In genomic region chr2:241598487-241598886, GRCh38 we compare ENCODE assay signal across 2 cellular contexts.
TF ChIP-seq lines count a peak whose summit lies in the region.

No MANE protein-coding gene starts in this region.

TF ChIP-seq in GM12878, 131 proteins besides CTCF, POLR2A, EP300 and RAD21:
- TF ChIP-seq TCF3 (IDR thresholded peaks at IDR 0.05; ENCODE audit: borderline replicate concordance, insufficient read depth, low read depth, low read length), result no peak
- no peak for TF ChIP-seq NKRF (conservative IDR thresholded peaks at IDR 0.05)
- no peak for TF ChIP-seq FOS (IDR thresholded peaks at IDR 0.05; ENCODE audit: borderline replicate concordance, extremely low read depth, insufficient read length)
- no peak for TF ChIP-seq PBX3 (IDR thresholded peaks at IDR 0.05; ENCODE audit: insufficient replicate concordance, low read depth, low read length)
- TF ChIP-seq ZBED1 (IDR thresholded peaks at IDR 0.05; ENCODE audit: borderline replicate concordance), result no peak
- no peak for TF ChIP-seq SIX5 (IDR thresholded peaks at IDR 0.05; ENCODE audit: low read depth, low read length, severe bottlenecking)
- no peak for TF ChIP-seq NFIC (IDR thresholded peaks at IDR 0.05; ENCODE audit: low read depth, low read length)
- no peak for TF ChIP-seq BMI1 (IDR thresholded peaks at IDR 0.05; ENCODE audit: borderline replicate concordance)
- no peak for TF ChIP-seq JUND (IDR thresholded peaks at IDR 0.05; ENCODE audit: low read depth, low read length)

TF ChIP-seq in neural cell, 6 proteins besides CTCF, POLR2A, EP300 and RAD21:
- TF ChIP-seq MXI1 (conservative IDR thresholded peaks at IDR 0.05; ENCODE audit: poor library complexity, severe bottlenecking) (no peak), POLR2AphosphoS5 (IDR thresholded peaks at IDR 0.05) (no peak), EZH2 (IDR thresholded peaks at IDR 0.05; ENCODE audit: borderline replicate concordance, insufficient read depth, low read length, poor library complexity, severe bottlenecking) (no peak), REST (IDR thresholded peaks at IDR 0.05; ENCODE audit: borderline replicate concordance) (no peak), TAF1 (IDR thresholded peaks at IDR 0.05; ENCODE audit: low read depth) (no peak)
